ENCODE assay signal across 13 cellular contexts in the genomic region with DNA sequence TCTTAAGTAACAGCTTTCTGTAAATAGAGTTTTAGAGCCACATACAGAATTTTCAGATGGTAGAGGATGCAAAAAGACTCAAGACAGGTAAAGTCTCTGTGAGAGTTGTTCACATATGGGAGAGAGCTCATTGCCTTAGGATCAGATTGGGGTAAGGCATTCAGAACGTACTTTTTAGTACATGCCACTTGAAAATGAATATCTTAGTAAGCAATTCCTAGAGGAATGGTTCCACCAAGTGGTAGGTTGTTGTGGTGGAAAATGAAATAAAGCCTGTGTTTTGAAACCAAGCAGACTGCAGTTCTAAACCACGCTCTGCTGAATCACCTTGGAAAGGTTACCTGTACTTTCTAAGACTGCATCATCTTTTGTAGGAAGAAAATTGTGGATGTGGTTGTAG.
DNase-seq lines count a peak whose midpoint lies in the region; ATAC-seq, FAIRE-seq and TF ChIP-seq lines count a peak whose summit lies in the region.
"Had no signal": no experiment of that assay in that cellular context is flagged by ENCODE, and none has a peak within 500 bp of the region (broad histone marks: within the 10 kb centered on the region; RNA-seq: fewer than 3 reads in every experiment).

No MANE protein-coding gene starts in this region.

- peak; percentile 44 to 50 for TF ChIP-seq RAD21 in H1 (IDR thresholded peaks at IDR 0.05 in 1 of 2, conservative IDR thresholded peaks at IDR 0.05 in 1 of 2; ENCODE audit: low read depth in 2 of 2, low read length in 2 of 2)

- no peaks in the 10 kb centered on the region for H3K27me3 ChIP-seq in H1 (replicated peaks in 1 of 4; ENCODE audit: control insufficient read depth in 3 of 4, extremely low read depth in 1 of 4, insufficient read depth in 3 of 4, low read length in 3 of 4)
- H3K27me3 ChIP-seq: upper lobe of right lung had no signal

- no peaks in the 10 kb centered on the region for H3K36me3 ChIP-seq in H1 (ENCODE audit: control insufficient read depth in 2 of 4, insufficient read depth in 4 of 4, low read length in 3 of 4)
- H3K36me3 ChIP-seq: upper lobe of right lung had no signal

- no peaks in the 10 kb centered on the region for H4K20me1 ChIP-seq in H1 (replicated peaks in 1 of 2; ENCODE audit: control insufficient read depth in 1 of 2, insufficient read depth in 2 of 2, low read length in 2 of 2)

- no peak overlapping the region for H3K4ac ChIP-seq in H1 (replicated peaks; ENCODE audit: insufficient read length, low read depth, low read length)

- no peaks in the 10 kb centered on the region for H3K36me3 Mint-ChIP-seq in osteocyte (ENCODE audit: unreplicated experiment)
- H3K36me3 Mint-ChIP-seq: IgD-negative memory B cell had no signal

- H3K23ac ChIP-seq in H1 (ENCODE audit: insufficient read length): no peak overlapping the region

- no peak for TF ChIP-seq CTCF in H1 (IDR thresholded peaks at IDR 0.05; ENCODE audit: control extremely low read depth in 1 of 3, insufficient read depth in 1 of 3, low read depth in 1 of 3, low read length in 3 of 3)
- peak; percentile 30 for TF ChIP-seq CTCF in osteocyte (IDR thresholded peaks at IDR 0.05)
- no peak for TF ChIP-seq CTCF in coronary artery (IDR thresholded peaks at IDR 0.05)

- no peaks in the 10 kb centered on the region for H3K4me1 ChIP-seq in H1 (replicated peaks in 1 of 4; ENCODE audit: control insufficient read depth in 3 of 4, insufficient read depth in 4 of 4, low read length in 3 of 4)
- H3K4me1 ChIP-seq: A549, upper lobe of right lung had no signal

- H3K4me1 Mint-ChIP-seq in osteocyte (ENCODE audit: unreplicated experiment): no peaks in the 10 kb centered on the region
- H3K4me1 Mint-ChIP-seq: IgD-negative memory B cell had no signal

- no peak overlapping the region for H3K4me2 ChIP-seq in H1 (ENCODE audit: insufficient read depth in 1 of 2, low read depth in 2 of 2, low read length in 2 of 2)
- H3K4me2 ChIP-seq: A549 had no signal

- POLR2A ChIA-PET in H1 (lab: Charles Lee; ENCODE audit: partially characterized antibody): no interaction called here

- no peak overlapping the region for H3K4me3 Mint-ChIP-seq in osteocyte (ENCODE audit: unreplicated experiment)
- H3K4me3 Mint-ChIP-seq: IgD-negative memory B cell had no signal

- H2BK15ac ChIP-seq in H1 (ENCODE audit: low read length): no peak overlapping the region

- H2AFZ ChIP-seq in H1 (ENCODE audit: low read length): no peak overlapping the region; the same call in 1 of the 2 replicates

- no peak overlapping the region for H2BK5ac ChIP-seq in H1 (ENCODE audit: low read depth, low read length)

- DNase-seq in NCI-H1417 (lab: John Stamatoyannopoulos, UW) (peak in 2 of 3 experiments; percentile 41 to 67), NCI-H1417 treated with DMSO at 0.1 percent for 48 hours (lab: John Stamatoyannopoulos, UW) (no peak), NCI-H2227 treated with DMSO at 0.1 percent for 48 hours (lab: John Stamatoyannopoulos, UW) (peak; percentile 13), H1 (ENCODE audit: low read depth in 1 of 2, low spot score in 2 of 2) (no peak), osteocyte (ENCODE audit: extremely low spot score, unreplicated experiment) (no peak), erythroblast (lab: John Stamatoyannopoulos, UW) (no peak), coronary artery (ENCODE audit: low spot score) (no peak)
- no peak for DNase-seq in stimulated activated naive CD8-positive, alpha-beta T cell treated with anti-CD3 and anti-CD28 coated beads, Interleukin-15, Interleukin-2, amounts not matched to agents 100 U/mL and 50 U/mL, for 24 hours
- DNase-seq: activated T-cell treated with anti-CD3 and anti-CD28 coated beads for 4 hours, DMS153, upper lobe of right lung had no signal

- H3K9me3 ChIP-seq in H1 (ENCODE audit: insufficient read depth in 2 of 2, low read depth in 1 of 2, low read length in 1 of 2): peaks cover 5 to 11% of the 10 kb centered on the region in 2 experiments; a peak in 1 of 4 replicates
- H3K9me3 ChIP-seq: A549, upper lobe of right lung had no signal

- H4K91ac ChIP-seq in H1 (replicated peaks; ENCODE audit: insufficient read length, low read length): no peak overlapping the region

- no peak overlapping the region for H3K27ac Mint-ChIP-seq in osteocyte (ENCODE audit: unreplicated experiment)
- H3K27ac Mint-ChIP-seq: IgD-negative memory B cell had no signal

- no peak overlapping the region for H3K9ac ChIP-seq in H1 (replicated peaks in 1 of 4; ENCODE audit: extremely low read depth in 1 of 4, low read depth in 3 of 4, low read length in 3 of 4)

- no peak overlapping the region for H3K18ac ChIP-seq in H1 (ENCODE audit: extremely low read depth, low read length)

- H3K4me3 ChIP-seq in H1 (ENCODE audit: extremely low read depth in 1 of 4, insufficient read depth in 2 of 4, low read depth in 3 of 4, low read length in 4 of 4) (no peak overlapping the region), coronary artery (no peak overlapping the region)
- H3K4me3 ChIP-seq: A549, upper lobe of right lung had no signal

- no peaks in the 10 kb centered on the region for H3K9me3 Mint-ChIP-seq in osteocyte (ENCODE audit: unreplicated experiment)

- H3K27ac ChIP-seq in H1 (ENCODE audit: low read depth, low read length) (no peak overlapping the region), coronary artery (no peak overlapping the region)
- H3K27ac ChIP-seq: A549, upper lobe of right lung had no signal

- TF ChIP-seq POLR2A in H1 (IDR thresholded peaks at IDR 0.05; ENCODE audit: control extremely low read depth in 1 of 2, low read depth in 2 of 2, low read length in 2 of 2): no peak
- no peak for TF ChIP-seq POLR2A in erythroblast (IDR thresholded peaks at IDR 0.05; ENCODE audit: low read length)

- H3K23me2 ChIP-seq in H1 (ENCODE audit: low read depth, low read length): no peaks in the 10 kb centered on the region

- no peak overlapping the region for H4K8ac ChIP-seq in H1 (ENCODE audit: extremely low read depth, insufficient read depth, low read length)

- no peak for FAIRE-seq in H1 (lab: Jason Lieb, UNC)
- FAIRE-seq: A549 had no signal

- H2BK20ac ChIP-seq in H1 (ENCODE audit: low read length): no peak overlapping the region

- CTCF ChIA-PET in H1 (lab: Charles Lee; ENCODE audit: partially characterized antibody): no interaction called here

- H2BK120ac ChIP-seq in H1 (replicated peaks; ENCODE audit: low read depth, low read length): no peak overlapping the region

- H4K5ac ChIP-seq in H1 (ENCODE audit: insufficient read length, low read depth, low read length): no peak overlapping the region

- no peak overlapping the region for H3K14ac ChIP-seq in H1 (ENCODE audit: insufficient read length)

- no peak overlapping the region for H2BK12ac ChIP-seq in H1 (ENCODE audit: low read depth, low read length)

- H3K79me1 ChIP-seq in H1 (ENCODE audit: low read depth, low read length): no peaks in the 10 kb centered on the region

- no peaks in the 10 kb centered on the region for H3K27me3 Mint-ChIP-seq in osteocyte (ENCODE audit: unreplicated experiment)
- H3K27me3 Mint-ChIP-seq: IgD-negative memory B cell had no signal

- no peak for TF ChIP-seq EP300 in H1 (IDR thresholded peaks at IDR 0.05; ENCODE audit: borderline replicate concordance in 1 of 2, low read depth in 2 of 2, low read length in 2 of 2)

- no peaks in the 10 kb centered on the region for H3K79me2 ChIP-seq in H1 (ENCODE audit: control insufficient read depth in 1 of 2, insufficient read depth in 2 of 2, low read length in 2 of 2)

- H3K56ac ChIP-seq in H1 (replicated peaks; ENCODE audit: insufficient read length, low read depth, low read length): no peak overlapping the region

- ATAC-seq in stimulated activated naive CD8-positive, alpha-beta T cell treated with anti-CD3 and anti-CD28 coated beads, Interleukin-15, Interleukin-2, amounts not matched to agents 100 U/mL and 50 U/mL, for 24 hours: no peak
- ATAC-seq: A549, upper lobe of right lung had no signal

- H2AK5ac ChIP-seq in H1 (ENCODE audit: low read depth, low read length): no peak overlapping the region

- WGBS in H1 (ENCODE audit: extremely low coverage in 1 of 2, insufficient coverage in 1 of 2, insufficient read length in 1 of 2, insufficient replicate concordance in 2 of 2, low coverage in 1 of 2, low lambda C conversion rate in 2 of 2, missing lambda C conversion rate in 1 of 2), 2 experiments: 53% methylated on average over 2 of the region's 2 CpGs; no CpG with 5 or more reads in 1 of the 2 experiments

TF ChIP-seq in H1, 55 proteins besides CTCF, POLR2A, EP300 and RAD21:
- TF ChIP-seq SRF (IDR thresholded peaks at IDR 0.05; ENCODE audit: low read depth, low read length) (no peak), SIRT6 (IDR thresholded peaks at IDR 0.05; ENCODE audit: low read length) (no peak), CBX8 (IDR thresholded peaks at IDR 0.05; ENCODE audit: borderline replicate concordance, low read depth, low read length) (no peak), FOSL1 (IDR thresholded peaks at IDR 0.05; ENCODE audit: insufficient read depth, low read depth, low read length) (no peak), GABPA (IDR thresholded peaks at IDR 0.05; ENCODE audit: borderline replicate concordance, insufficient read depth, low read length) (no peak), MAFK (IDR thresholded peaks at IDR 0.05; ENCODE audit: low read depth, low read length) (no peak), SIN3A (conservative IDR thresholded peaks at IDR 0.05 in 1 of 2, IDR thresholded peaks at IDR 0.05 in 1 of 2; ENCODE audit: low read depth in 1 of 2, low read length in 2 of 2) (no peak), KDM5A (IDR thresholded peaks at IDR 0.05; ENCODE audit: low read length) (no peak)
- TF ChIP-seq, protein P1, sequence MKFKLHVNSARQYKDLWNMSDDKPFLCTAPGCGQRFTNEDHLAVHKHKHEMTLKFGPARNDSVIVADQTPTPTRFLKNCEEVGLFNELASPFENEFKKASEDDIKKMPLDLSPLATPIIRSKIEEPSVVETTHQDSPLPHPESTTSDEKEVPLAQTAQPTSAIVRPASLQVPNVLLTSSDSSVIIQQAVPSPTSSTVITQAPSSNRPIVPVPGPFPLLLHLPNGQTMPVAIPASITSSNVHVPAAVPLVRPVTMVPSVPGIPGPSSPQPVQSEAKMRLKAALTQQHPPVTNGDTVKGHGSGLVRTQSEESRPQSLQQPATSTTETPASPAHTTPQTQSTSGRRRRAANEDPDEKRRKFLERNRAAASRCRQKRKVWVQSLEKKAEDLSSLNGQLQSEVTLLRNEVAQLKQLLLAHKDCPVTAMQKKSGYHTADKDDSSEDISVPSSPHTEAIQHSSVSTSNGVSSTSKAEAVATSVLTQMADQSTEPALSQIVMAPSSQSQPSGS (IDR thresholded peaks at IDR 0.05; ENCODE audit: low read length): no peak

Comparison
In these comparisons a context has a peak if more than half of its experiments do, and no peak if none do; other contexts are left out.
1. DNase-seq: peak in NCI-H1417 (2 of 3) and NCI-H2227 treated with DMSO at 0.1 percent for 48 hours (single experiment); none in NCI-H1417 treated with DMSO at 0.1 percent for 48 hours (single experiment), H1 (0 of 2), osteocyte (single experiment), erythroblast (0 of 2), stimulated activated naive CD8-positive, alpha-beta T cell treated with anti-CD3 and anti-CD28 coated beads, Interleukin-15, Interleukin-2, amounts not matched to agents 100 U/mL and 50 U/mL, for 24 hours (single experiment) and coronary artery (single experiment).